ENCODE assay signal across 8 cellular contexts in genomic region chr11:64870176-64870892, GRCh38. TPM values are rescaled to one million over a fixed set of nuclear protein-coding genes. Genes with fewer than 3 reads are reported as not detected.
DNase-seq lines count a peak whose midpoint lies in the region; ATAC-seq, FAIRE-seq and TF ChIP-seq lines count a peak whose summit lies in the region.

No MANE protein-coding gene starts in this region.

- no peaks in the 10 kb centered on the region for H3K9me3 ChIP-seq in kidney (ENCODE audit: control insufficient read depth in 1 of 2, low read length in 2 of 2)

- H3K27ac ChIP-seq in adipose tissue (ENCODE audit: low read depth, low read length), result peak overlapping the region; percentile 7
- peak overlapping the region; percentile 76 to 77 for H3K27ac ChIP-seq in kidney (ENCODE audit: low read depth in 2 of 2, low read length in 2 of 2)

- FAIRE-seq in kidney (lab: Jason Lieb, UNC), result no peak

- peak; percentile 82 for DNase-seq in Right ventricle myocardium inferior (ENCODE audit: missing footprints)
- no peak for DNase-seq in cardiac septum (ENCODE audit: low spot score)
- DNase-seq in kidney, result no peak
- DNase-seq in stromal cell of bone marrow (ENCODE audit: low read depth), result peak; percentile 88
- DNase-seq in stimulated activated CD4-positive, alpha-beta T cell treated with anti-CD3 and anti-CD28 coated beads, Interleukin-2, amount 100 ng/mL, for 48 hours, result no peak
- DNase-seq in dedifferentiated amniotic fluid mesenchymal stem cell (ENCODE audit: extremely low spot score), result no peak

- peak; percentile 51 for ATAC-seq in Right ventricle myocardium inferior
- no peak for ATAC-seq in HG03342 (IDR thresholded peaks at IDR 0.05; ENCODE audit: unreplicated experiment)

- peak overlapping the region in 1 of 2 donors; percentile 46 for H3K9ac ChIP-seq in kidney (ENCODE audit: low read length in 2 of 2)

- peak overlapping the region in 1 of 2 donors; percentile 46 for H3K4me3 ChIP-seq in kidney (ENCODE audit: low read length in 2 of 2)

- WGBS in adipose tissue, 3 donors, result 22 to 56% (median 25%) methylated on average over 19 of the region's 19 CpGs

- H3K4me1 ChIP-seq in kidney (ENCODE audit: control insufficient read depth in 1 of 2, insufficient read depth in 1 of 2, low read depth in 1 of 2, low read length in 2 of 2), result peaks cover 42 to 47% of the 10 kb centered on the region in 2 donors

- TF ChIP-seq CTCF in kidney (IDR thresholded peaks at IDR 0.05; ENCODE audit: borderline replicate concordance, extremely low read depth, insufficient read depth), result no peak

- peaks cover 0 to 10% of the 10 kb centered on the region in 2 donors for H3K36me3 ChIP-seq in kidney (ENCODE audit: control insufficient read depth in 1 of 2, insufficient read depth in 2 of 2, low read length in 2 of 2)

- intact Hi-C loops in Right ventricle myocardium inferior (cut with DNase I), result no loop called here
- intact Hi-C loops in cardiac septum (cut with DNase I), result no loop called here
- intact Hi-C loops in kidney (cut with DNase I), result no loop called here

RNA-seq across cellular contexts. Expression of gene EHD1, which starts 8.1 kb away (rescaled TPM):
- total RNA-seq in Right ventricle myocardium inferior (56.0 TPM), cardiac septum (50.9 TPM), kidney (76.1 TPM)
- polyA plus RNA-seq in adipose tissue (10 to 100 TPM; 10.3 to 68.5 (median 22.9) TPM), kidney (ENCODE audit: insufficient read depth, low read depth, low replicate concordance) (48.9 TPM)

RNA-seq across cellular contexts. Expression of gene CDC42BPG, which starts 25.9 kb away (rescaled TPM):
- total RNA-seq in Right ventricle myocardium inferior, result 0.16 TPM
- total RNA-seq in cardiac septum, result 1.2 TPM
- polyA plus RNA-seq in adipose tissue, result 1 to 10 TPM in 2 of 3 donors, under 1 TPM in 1; 0.90 to 9.7 (median 1.4) TPM
- total RNA-seq in kidney, result 20.7 TPM
- polyA plus RNA-seq in kidney (ENCODE audit: insufficient read depth, low read depth, low replicate concordance), result 4.5 TPM

RNA-seq across cellular contexts. Expression of gene ATG2A, which starts 46.7 kb away (rescaled TPM):
- 10.7 TPM for total RNA-seq in Right ventricle myocardium inferior
- 14.6 TPM for total RNA-seq in cardiac septum
- polyA plus RNA-seq in adipose tissue, result 10 to 100 TPM; 12.4 to 14.7 (median 14.5) TPM
- total RNA-seq in kidney, result 26.9 TPM
- 16.8 TPM for polyA plus RNA-seq in kidney (ENCODE audit: insufficient read depth, low read depth, low replicate concordance)

RNA-seq across cellular contexts. Expression of gene PPP2R5B, which starts 54.2 kb away (rescaled TPM):
- total RNA-seq in Right ventricle myocardium inferior (20.6 TPM), cardiac septum (24.9 TPM), kidney (21.2 TPM)
- polyA plus RNA-seq in adipose tissue (10 to 100 TPM in 2 of 3 donors, 1 to 10 TPM in 1; 10.0 to 17.9 (median 13.0) TPM), kidney (ENCODE audit: insufficient read depth, low read depth, low replicate concordance) (16.8 TPM)

RNA-seq across cellular contexts. Expression of gene MEN1, which starts 60.0 kb away (rescaled TPM):
- total RNA-seq in Right ventricle myocardium inferior (8.4 TPM), cardiac septum (8.6 TPM), kidney (20.9 TPM)
- polyA plus RNA-seq in adipose tissue (10 to 100 TPM; 13.9 to 15.7 (median 14.6) TPM), kidney (ENCODE audit: insufficient read depth, low read depth, low replicate concordance) (24.0 TPM)

Comparison
In these comparisons a context has a peak if more than half of its experiments do, and no peak if none do; other contexts are left out.
1. DNase-seq: peak in Right ventricle myocardium inferior (single experiment) and stromal cell of bone marrow (single experiment); none in cardiac septum (single experiment), kidney (single experiment), stimulated activated CD4-positive, alpha-beta T cell treated with anti-CD3 and anti-CD28 coated beads, Interleukin-2, amount 100 ng/mL, for 48 hours (0 of 2) and dedifferentiated amniotic fluid mesenchymal stem cell (single experiment).